ENCODE assay signal across 8 cellular contexts in the genomic region with DNA sequence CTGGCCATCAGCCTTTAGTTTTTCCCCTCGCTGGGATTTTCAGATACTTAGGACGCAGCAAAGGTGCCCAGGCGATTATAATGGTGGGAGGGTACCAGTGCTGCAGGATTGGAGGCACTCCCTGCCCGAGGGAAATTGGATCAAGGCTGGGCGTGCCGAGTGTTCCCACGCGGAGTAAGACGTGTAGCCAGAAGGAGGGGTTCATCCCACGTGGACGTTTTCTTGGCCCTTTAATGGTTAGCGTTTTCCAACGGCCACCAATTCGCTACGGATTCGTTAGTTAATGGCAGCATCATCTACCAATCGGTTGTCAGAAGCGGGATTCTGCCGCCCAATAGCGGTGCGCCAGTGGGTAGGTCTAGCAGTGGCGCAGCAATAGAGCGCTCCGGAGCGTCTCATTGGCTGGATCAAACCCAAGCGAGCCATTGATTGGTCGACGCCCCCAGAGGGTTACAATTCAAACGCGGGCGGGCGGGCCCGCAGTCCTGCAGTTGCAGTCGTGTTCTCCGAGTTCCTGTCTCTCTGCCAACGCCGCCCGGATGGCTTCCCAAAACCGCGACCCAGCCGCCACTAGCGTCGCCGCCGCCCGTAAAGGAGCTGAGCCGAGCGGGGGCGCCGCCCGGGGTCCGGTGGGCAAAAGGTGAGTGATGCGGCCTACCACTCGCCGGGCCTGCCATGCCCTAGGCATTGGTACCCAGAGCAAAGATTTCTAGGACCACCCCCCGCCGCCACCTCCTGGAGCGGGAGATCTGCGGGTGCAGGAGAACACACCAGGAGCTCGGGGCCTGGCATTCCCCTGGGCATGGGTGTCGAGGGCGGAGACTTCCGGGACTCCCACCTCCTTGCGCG. TPM values are rescaled to one million over a fixed set of nuclear protein-coding genes. Genes with fewer than 3 reads are reported as not detected.
DNase-seq lines count a peak whose midpoint lies in the region; ATAC-seq and TF ChIP-seq lines count a peak whose summit lies in the region.

A gene (plus strand): TSS at position 488 of the 849 bp plus-strand sequence. CDS start 52 bp downstream, at position 540.

- H3K4me2 ChIP-seq in fibroblast of lung (ENCODE audit: extremely low read depth, insufficient read depth, low read length): peak within 1 kb of the TSS; percentile 89

- H3K36me3 ChIP-seq in fibroblast of lung (ENCODE audit: control insufficient read depth, insufficient read depth, low read length): peaks cover 24% of the 10 kb centered on the region
- peaks cover 0 to 36% (median 0%) of the 10 kb centered on the region in 3 experiments for H3K36me3 ChIP-seq in naive thymus-derived CD4-positive, alpha-beta T cell (ENCODE audit: control insufficient read depth in 2 of 3, insufficient read depth in 3 of 3, low read length in 3 of 3)

- intact Hi-C loops in activated T-helper 1 cell treated with anti-CD3 and anti-CD28 coated beads, Interleukin-12 subunit alpha, Interleukin-12 subunit beta, Interleukin-2, Interleukin-4 antibody, amounts not matched to agents 30 ng/mL and 10 ng/mL and 1 ng/mL, durations not matched to agents 14 hours and 24 hours and 36 hours (cut with micrococcal nuclease): loop anchor here (1.0 to 2.0 kb wide), 7 partner anchors 21 to 160 kb away; a partner anchor contains a TSS
- intact Hi-C loops in naive thymus-derived CD4-positive, alpha-beta T cell (cut with micrococcal nuclease): loop anchor here (1.0 to 5.0 kb wide), 10 partner anchors 13 to 275 kb away; a partner anchor contains a TSS

- DNase-seq in DMS79 treated with DMSO at 0.1 percent for 48 hours (lab: John Stamatoyannopoulos, UW) (peak; percentile 86), Kasumi-1 (lab: John Stamatoyannopoulos, UW) (peak; percentile 87 to 88), RKO (ENCODE audit: low spot score) (peak; percentile 100), fibroblast of lung (ENCODE audit: low read depth in 2 of 2) (peak; percentile 100)
- peak; percentile 95 for DNase-seq in activated T-helper 1 cell treated with anti-CD3 and anti-CD28 coated beads, Interleukin-12 subunit alpha, Interleukin-12 subunit beta, Interleukin-2, Interleukin-4 antibody, amounts not matched to agents 30 ng/mL and 10 ng/mL and 1 ng/mL, durations not matched to agents 14 hours and 24 hours and 36 hours (ENCODE audit: low spot score)
- peak; percentile 73 to 95 (median 92) for DNase-seq in naive thymus-derived CD4-positive, alpha-beta T cell

- H3K4me3 ChIP-seq in fibroblast of lung (replicated peaks in 1 of 4; ENCODE audit: control extremely low read depth in 1 of 4, insufficient read depth in 1 of 4, low read depth in 3 of 4, low read length in 4 of 4): peak within 1 kb of the TSS; percentile 73 to 83 (median 78)
- peak within 1 kb of the TSS; percentile 52 for H3K4me3 ChIP-seq in naive thymus-derived CD4-positive, alpha-beta T cell (ENCODE audit: low read length)

- POLR2A ChIA-PET in naive thymus-derived CD4-positive, alpha-beta T cell (lab: Charles Lee): interaction anchor here (1.4 kb wide), 1 partner anchor 44 kb away, joined by 4 read pairs; no protein-coding TSS in a partner anchor

- no peak for TF ChIP-seq CTCF in fibroblast of lung (conservative IDR thresholded peaks at IDR 0.05 in 1 of 2, IDR thresholded peaks at IDR 0.05 in 1 of 2; ENCODE audit: low read depth in 1 of 2, low read length in 2 of 2)

- H4K20me1 ChIP-seq in fibroblast of lung (ENCODE audit: control insufficient read depth, extremely low read depth, insufficient read depth, low read length): no peaks in the 10 kb centered on the region

- H3K9ac ChIP-seq in fibroblast of lung (ENCODE audit: insufficient read depth, low read length): peak within 1 kb of the TSS; percentile 60

- H3K27me3 Mint-ChIP-seq in activated T-helper 1 cell treated with anti-CD3 and anti-CD28 coated beads, Interleukin-12 subunit alpha, Interleukin-12 subunit beta, Interleukin-2, Interleukin-4 antibody, amounts not matched to agents 30 ng/mL and 10 ng/mL and 1 ng/mL, durations not matched to agents 14 hours and 24 hours and 36 hours (ENCODE audit: insufficient read depth): no peaks in the 10 kb centered on the region
- H3K27me3 Mint-ChIP-seq in naive thymus-derived CD4-positive, alpha-beta T cell: no peaks in the 10 kb centered on the region
- peaks cover 13% of the 10 kb centered on the region for H3K27me3 Mint-ChIP-seq in stimulated activated memory B cell treated with anti-CD40 and anti-IgM and Interleukin-4, amounts not matched to agents 10 μg/mL and 1 μg/mL and 100 μg/mL, for 72 hours

- no peaks in the 10 kb centered on the region for H3K27me3 ChIP-seq in fibroblast of lung (ENCODE audit: control insufficient read depth, insufficient read depth, low read length)
- no peaks in the 10 kb centered on the region for H3K27me3 ChIP-seq in naive thymus-derived CD4-positive, alpha-beta T cell (ENCODE audit: control insufficient read depth in 2 of 2, insufficient read depth in 2 of 2, low read length in 2 of 2)

- peak within 1 kb of the TSS; percentile 89 for H3K4me3 Mint-ChIP-seq in activated T-helper 1 cell treated with anti-CD3 and anti-CD28 coated beads, Interleukin-12 subunit alpha, Interleukin-12 subunit beta, Interleukin-2, Interleukin-4 antibody, amounts not matched to agents 30 ng/mL and 10 ng/mL and 1 ng/mL, durations not matched to agents 14 hours and 24 hours and 36 hours
- H3K4me3 Mint-ChIP-seq in naive thymus-derived CD4-positive, alpha-beta T cell: peak within 1 kb of the TSS; percentile 79 to 96 (median 84)
- H3K4me3 Mint-ChIP-seq in stimulated activated memory B cell treated with anti-CD40 and anti-IgM and Interleukin-4, amounts not matched to agents 10 μg/mL and 1 μg/mL and 100 μg/mL, for 72 hours: peak within 1 kb of the TSS; percentile 88

- H3K27ac Mint-ChIP-seq in activated T-helper 1 cell treated with anti-CD3 and anti-CD28 coated beads, Interleukin-12 subunit alpha, Interleukin-12 subunit beta, Interleukin-2, Interleukin-4 antibody, amounts not matched to agents 30 ng/mL and 10 ng/mL and 1 ng/mL, durations not matched to agents 14 hours and 24 hours and 36 hours: peak within 1 kb of the TSS; percentile 82
- H3K27ac Mint-ChIP-seq in naive thymus-derived CD4-positive, alpha-beta T cell: peak within 1 kb of the TSS; percentile 36 to 87 (median 71)
- H3K27ac Mint-ChIP-seq in stimulated activated memory B cell treated with anti-CD40 and anti-IgM and Interleukin-4, amounts not matched to agents 10 μg/mL and 1 μg/mL and 100 μg/mL, for 72 hours: peak within 1 kb of the TSS; percentile 76

- peaks cover 48% of the 10 kb centered on the region for H3K36me3 Mint-ChIP-seq in activated T-helper 1 cell treated with anti-CD3 and anti-CD28 coated beads, Interleukin-12 subunit alpha, Interleukin-12 subunit beta, Interleukin-2, Interleukin-4 antibody, amounts not matched to agents 30 ng/mL and 10 ng/mL and 1 ng/mL, durations not matched to agents 14 hours and 24 hours and 36 hours (ENCODE audit: low read depth)
- peaks cover 5 to 39% (median 15%) of the 10 kb centered on the region in 5 donors for H3K36me3 Mint-ChIP-seq in naive thymus-derived CD4-positive, alpha-beta T cell
- H3K36me3 Mint-ChIP-seq in stimulated activated memory B cell treated with anti-CD40 and anti-IgM and Interleukin-4, amounts not matched to agents 10 μg/mL and 1 μg/mL and 100 μg/mL, for 72 hours: peaks cover 37% of the 10 kb centered on the region

- peaks cover 5% of the 10 kb centered on the region for H3K4me1 ChIP-seq in fibroblast of lung (ENCODE audit: control insufficient read depth, extremely low read depth, insufficient read depth, low read length)
- H3K4me1 ChIP-seq in naive thymus-derived CD4-positive, alpha-beta T cell (ENCODE audit: control insufficient read depth in 2 of 2, insufficient read depth in 2 of 2, low read length in 2 of 2): peaks cover 0 to 12% of the 10 kb centered on the region in 2 donors

- H3K79me2 ChIP-seq in fibroblast of lung (ENCODE audit: control insufficient read depth, insufficient read depth, low read length): peaks cover 23% of the 10 kb centered on the region

- CTCF ChIA-PET in naive thymus-derived CD4-positive, alpha-beta T cell (lab: Charles Lee): no interaction called here

- ATAC-seq in GM21825 (IDR thresholded peaks at IDR 0.05; ENCODE audit: unreplicated experiment): peak; percentile 95
- peak; percentile 100 for ATAC-seq in naive thymus-derived CD4-positive, alpha-beta T cell
- peak; percentile 99 for ATAC-seq in stimulated activated memory B cell treated with anti-CD40 and anti-IgM and Interleukin-4, amounts not matched to agents 10 μg/mL and 1 μg/mL and 100 μg/mL, for 72 hours

- peak within 1 kb of the TSS; percentile 77 for H3K27ac ChIP-seq in fibroblast of lung (ENCODE audit: insufficient read depth, low read length)
- peak within 1 kb of the TSS; percentile 63 for H3K27ac ChIP-seq in naive thymus-derived CD4-positive, alpha-beta T cell (ENCODE audit: low read depth, low read length)

- no peaks in the 10 kb centered on the region for H3K9me3 Mint-ChIP-seq in activated T-helper 1 cell treated with anti-CD3 and anti-CD28 coated beads, Interleukin-12 subunit alpha, Interleukin-12 subunit beta, Interleukin-2, Interleukin-4 antibody, amounts not matched to agents 30 ng/mL and 10 ng/mL and 1 ng/mL, durations not matched to agents 14 hours and 24 hours and 36 hours
- no peaks in the 10 kb centered on the region for H3K9me3 Mint-ChIP-seq in naive thymus-derived CD4-positive, alpha-beta T cell
- no peaks in the 10 kb centered on the region for H3K9me3 Mint-ChIP-seq in stimulated activated memory B cell treated with anti-CD40 and anti-IgM and Interleukin-4, amounts not matched to agents 10 μg/mL and 1 μg/mL and 100 μg/mL, for 72 hours

- peaks cover 35% of the 10 kb centered on the region for H3K4me1 Mint-ChIP-seq in activated T-helper 1 cell treated with anti-CD3 and anti-CD28 coated beads, Interleukin-12 subunit alpha, Interleukin-12 subunit beta, Interleukin-2, Interleukin-4 antibody, amounts not matched to agents 30 ng/mL and 10 ng/mL and 1 ng/mL, durations not matched to agents 14 hours and 24 hours and 36 hours (ENCODE audit: low read depth)
- peaks cover 3 to 42% (median 16%) of the 10 kb centered on the region in 7 donors for H3K4me1 Mint-ChIP-seq in naive thymus-derived CD4-positive, alpha-beta T cell
- H3K4me1 Mint-ChIP-seq in stimulated activated memory B cell treated with anti-CD40 and anti-IgM and Interleukin-4, amounts not matched to agents 10 μg/mL and 1 μg/mL and 100 μg/mL, for 72 hours: peaks cover 18% of the 10 kb centered on the region

- H3K9me3 ChIP-seq in fibroblast of lung (ENCODE audit: control insufficient read depth, insufficient read depth, low read depth, low read length): no peaks in the 10 kb centered on the region
- no peaks in the 10 kb centered on the region for H3K9me3 ChIP-seq in naive thymus-derived CD4-positive, alpha-beta T cell (ENCODE audit: control insufficient read depth in 2 of 3, low read length in 3 of 3)

- H2AFZ ChIP-seq in fibroblast of lung (ENCODE audit: low read length): peak within 1 kb of the TSS; percentile 66

RNA-seq across cellular contexts. Expression of the gene that starts here (rescaled TPM):
- total RNA-seq in activated T-helper 1 cell treated with anti-CD3 and anti-CD28 coated beads, Interleukin-12 subunit alpha, Interleukin-12 subunit beta, Interleukin-2, Interleukin-4 antibody, amounts not matched to agents 30 ng/mL and 10 ng/mL and 1 ng/mL, durations not matched to agents 14 hours and 24 hours and 36 hours: 114 and 118 TPM in 2 replicates
- 1.0 and 12.9 TPM in 2 replicates for total RNA-seq in fibroblast of lung
- 23.7 and 104 TPM in 2 replicates for polyA plus RNA-seq in fibroblast of lung
- 22.4 and 96.8 TPM in 2 replicates for polyA plus RNA-seq in fibroblast of lung (2012)
- polyA minus RNA-seq in fibroblast of lung (ENCODE audit: low replicate concordance): 31.1 and 47.2 TPM in 2 replicates
- total RNA-seq in naive thymus-derived CD4-positive, alpha-beta T cell: 100 to 1,000 TPM in 1 of 5 experiments, under 1 TPM in 3, not detected in 1; 0.50 to 129 (median 0.75) TPM
- polyA plus RNA-seq in naive thymus-derived CD4-positive, alpha-beta T cell: not detected

Comparison
In these comparisons a context has a peak if more than half of its experiments do, and no peak if none do; other contexts are left out.
1. Peak in every context shown above with its lines: DNase-seq, ATAC-seq, H3K4me3 ChIP-seq and H3K27ac ChIP-seq.
2. RNA of the gene that starts here (polyA plus RNA-seq): 22.4 to 104 TPM in fibroblast of lung; not detected in naive thymus-derived CD4-positive, alpha-beta T cell; every median in the first group is over 10 times any median in the second.